Comparison of ENCODE assay signal across 8 cellular contexts in genomic region chr10:8183241-8183704, GRCh38.
DNase-seq lines count a peak whose midpoint lies in the region; ATAC-seq, FAIRE-seq and TF ChIP-seq lines count a peak whose summit lies in the region.

No MANE protein-coding gene starts in this region.

- peak overlapping the region; percentile 78 to 81 (median 78) for H3K27ac Mint-ChIP-seq in CD4-positive, CD25-positive, alpha-beta regulatory T cell

- no peaks in the 10 kb centered on the region for H3K27me3 Mint-ChIP-seq in CD4-positive, CD25-positive, alpha-beta regulatory T cell

- intact Hi-C loops in kidney (cut with DNase I) = no loop called here

- H3K4me3 ChIP-seq in CD4-positive, CD25-positive, alpha-beta regulatory T cell (ENCODE audit: low read depth, low read length) = peak overlapping the region; percentile 82
- no peak overlapping the region for H3K4me3 ChIP-seq in kidney (ENCODE audit: low read length in 2 of 2)
- no peak overlapping the region for H3K4me3 ChIP-seq in H7 (ENCODE audit: insufficient read depth, low read depth, low read length)

- H3K27ac ChIP-seq in CD4-positive, CD25-positive, alpha-beta regulatory T cell (ENCODE audit: insufficient read depth, low read length, poor library complexity, severe bottlenecking) = peak overlapping the region; percentile 75
- H3K27ac ChIP-seq in kidney (ENCODE audit: low read depth in 2 of 2, low read length in 2 of 2) = no peak overlapping the region

- no peaks in the 10 kb centered on the region for H3K36me3 Mint-ChIP-seq in CD4-positive, CD25-positive, alpha-beta regulatory T cell

- H3K9me3 ChIP-seq in CD4-positive, CD25-positive, alpha-beta regulatory T cell (ENCODE audit: control insufficient read depth in 2 of 2, low read length in 2 of 2) = no peaks in the 10 kb centered on the region
- H3K9me3 ChIP-seq in kidney (ENCODE audit: control insufficient read depth in 1 of 2, low read length in 2 of 2) = no peaks in the 10 kb centered on the region

- no peaks in the 10 kb centered on the region for H3K36me3 ChIP-seq in CD4-positive, CD25-positive, alpha-beta regulatory T cell (ENCODE audit: control insufficient read depth, insufficient read depth, low read length)
- H3K36me3 ChIP-seq in kidney (ENCODE audit: control insufficient read depth in 1 of 2, insufficient read depth in 2 of 2, low read length in 2 of 2) (no peaks in the 10 kb centered on the region), H7 (replicated peaks; ENCODE audit: control insufficient read depth, insufficient read depth, low read length) (no peaks in the 10 kb centered on the region)

- no peak overlapping the region for H3K9ac ChIP-seq in kidney (ENCODE audit: low read length in 2 of 2)

- peak; percentile 82 to 86 for ATAC-seq in CD4-positive, CD25-positive, alpha-beta regulatory T cell (ENCODE audit: low read depth in 2 of 2)
- ATAC-seq in GM21786 (IDR thresholded peaks at IDR 0.05; ENCODE audit: unreplicated experiment) (peak; percentile 61), GM21737 (IDR thresholded peaks at IDR 0.05; ENCODE audit: unreplicated experiment) (no peak)

- peak; percentile 35 to 62 (median 58) for DNase-seq in CD4-positive, CD25-positive, alpha-beta regulatory T cell
- peak; percentile 13 to 58 for DNase-seq in SW 1271 (lab: John Stamatoyannopoulos, UW)
- peak; percentile 78 for DNase-seq in central memory CD4-positive, alpha-beta T cell
- no peak for DNase-seq in kidney
- DNase-seq in H7 = no peak
- DNase-seq in HuH-7 (ENCODE audit: low spot score) = no peak

- peaks cover 16% of the 10 kb centered on the region for H3K4me1 ChIP-seq in CD4-positive, CD25-positive, alpha-beta regulatory T cell (ENCODE audit: control insufficient read depth, insufficient read depth, low read length, poor library complexity, severe bottlenecking)
- no peaks in the 10 kb centered on the region for H3K4me1 ChIP-seq in kidney (ENCODE audit: control insufficient read depth in 1 of 2, insufficient read depth in 1 of 2, low read depth in 1 of 2, low read length in 2 of 2)

- H3K4me3 Mint-ChIP-seq in CD4-positive, CD25-positive, alpha-beta regulatory T cell = peak overlapping the region; percentile 17 to 66 (median 34)

- no peaks in the 10 kb centered on the region for H3K27me3 ChIP-seq in CD4-positive, CD25-positive, alpha-beta regulatory T cell (ENCODE audit: control insufficient read depth, insufficient read depth, low read length)
- no peaks in the 10 kb centered on the region for H3K27me3 ChIP-seq in H7 (ENCODE audit: control insufficient read depth, insufficient read depth, low read length)

- H3K4me1 Mint-ChIP-seq in CD4-positive, CD25-positive, alpha-beta regulatory T cell = peaks cover 19 to 33% (median 21%) of the 10 kb centered on the region in 4 donors

- H3K9me3 Mint-ChIP-seq in CD4-positive, CD25-positive, alpha-beta regulatory T cell = peaks cover 0 to 1% (median 0%) of the 10 kb centered on the region in 7 donors

- FAIRE-seq in kidney (lab: Jason Lieb, UNC) = no peak

- TF ChIP-seq CTCF in kidney (IDR thresholded peaks at IDR 0.05; ENCODE audit: borderline replicate concordance, extremely low read depth, insufficient read depth) = no peak

Comparison
In these comparisons a context has a peak if more than half of its experiments do, and no peak if none do; other contexts are left out.
1. DNase-seq: peak in CD4-positive, CD25-positive, alpha-beta regulatory T cell (3 of 3), SW 1271 (2 of 2) and central memory CD4-positive, alpha-beta T cell (single experiment); none in kidney (single experiment), H7 (single experiment) and HuH-7 (single experiment).